In the genomic region with DNA sequence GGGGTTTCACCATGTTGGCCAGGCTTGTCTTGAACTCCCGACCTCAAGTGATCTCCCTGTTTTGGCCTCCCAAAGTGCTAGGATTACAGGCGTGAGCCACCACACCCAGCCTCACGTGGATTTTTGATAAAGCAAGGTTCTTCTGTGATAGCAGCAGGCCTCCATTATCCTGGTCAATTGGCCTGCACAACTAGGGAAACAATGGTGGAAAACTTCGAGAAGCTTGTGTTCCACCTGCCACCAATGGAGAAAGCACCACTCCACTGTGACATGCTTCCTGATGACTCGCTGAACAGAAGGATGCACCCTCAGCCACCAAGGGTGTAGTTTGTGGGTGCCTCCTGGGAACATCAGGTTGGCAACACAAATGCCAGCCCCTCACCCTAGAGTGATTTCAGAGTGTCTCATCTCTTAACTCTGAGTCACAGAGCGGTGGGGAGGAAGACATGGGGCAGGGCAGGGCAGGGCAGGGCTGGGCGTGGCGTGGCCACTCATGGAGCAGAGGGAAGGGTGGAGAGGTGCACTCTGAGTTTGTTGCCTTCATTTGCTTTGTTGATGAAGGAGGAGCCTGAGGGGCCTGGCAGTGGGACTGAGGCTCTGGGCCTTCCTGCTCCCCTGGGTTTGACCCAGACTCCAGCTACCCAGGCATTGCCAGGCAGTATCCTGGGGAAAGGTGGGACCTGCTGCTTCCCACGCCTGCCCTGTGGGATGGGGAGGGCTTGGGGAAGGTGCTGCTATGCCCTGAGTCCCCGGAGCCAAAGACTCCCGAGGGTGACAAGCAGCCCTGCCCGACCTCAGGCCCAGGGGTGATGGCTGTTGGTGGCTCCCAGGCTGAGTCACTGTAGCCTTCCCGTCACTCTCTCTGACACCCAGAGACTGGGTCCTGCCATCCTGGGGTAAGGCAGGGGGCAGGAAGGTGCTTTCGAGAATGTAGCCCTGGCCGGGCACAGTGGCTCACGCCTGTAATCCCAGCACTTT, we compare ENCODE assay signal across 14 cellular contexts. TPM values are rescaled to one million over a fixed set of nuclear protein-coding genes. Genes with fewer than 3 reads are reported as not detected.
A peak's percentile ranks its signal among the peaks of the same experiment; 100 is the strongest.
DNase-seq lines count a peak whose midpoint lies in the region; ATAC-seq and TF ChIP-seq lines count a peak whose summit lies in the region.
"Had no signal": no experiment of that assay in that cellular context is flagged by ENCODE, and none has a peak within 500 bp of the region (broad histone marks: within the 10 kb centered on the region; RNA-seq: fewer than 3 reads in every experiment).

No MANE protein-coding gene starts in this region.

- H3K4me3 ChIP-seq in PC-3 (ENCODE audit: low read length), result 0 out of 2 replicates have a peak overlapping the region, but pooled peaks have one; percentile 22
- H3K4me3 ChIP-seq in esophagus (ENCODE audit: low read depth in 1 of 2, low read length in 2 of 2), result no peak overlapping the region
- no peak overlapping the region for H3K4me3 ChIP-seq in stomach
- H3K4me3 ChIP-seq in spleen, result no peak overlapping the region
- H3K4me3 ChIP-seq: cardiac muscle cell had no signal

- TSS peak; percentile 38 for BruUV-seq in PC-3 (replicated peaks; lab: Mats Ljungman, UMichigan)

- peak overlapping the region; percentile 84 for H3K9ac ChIP-seq in PC-3 (ENCODE audit: low read length)

- H3K36me3 ChIP-seq in PC-3 (ENCODE audit: low read depth, low read length), result no peaks in the 10 kb centered on the region
- no peaks in the 10 kb centered on the region for H3K36me3 ChIP-seq in esophagus (ENCODE audit: control insufficient read depth in 2 of 2, insufficient read depth in 2 of 2, low read length in 1 of 2)
- no peaks in the 10 kb centered on the region for H3K36me3 ChIP-seq in stomach
- no peaks in the 10 kb centered on the region for H3K36me3 ChIP-seq in spleen
- H3K36me3 ChIP-seq: cardiac muscle cell, WERI-Rb-1 had no signal

- H3K4me3 Mint-ChIP-seq in activated naive CD4-positive, alpha-beta T cell treated with anti-CD3 and anti-CD28 coated beads for 36 hours, result no peak overlapping the region

- no peaks in the 10 kb centered on the region for H3K27me3 Mint-ChIP-seq in activated naive CD4-positive, alpha-beta T cell treated with anti-CD3 and anti-CD28 coated beads for 36 hours (ENCODE audit: low read depth)

- CTCF ChIA-PET in activated naive CD4-positive, alpha-beta T cell treated with anti-CD3 and anti-CD28 coated beads for 36 hours (lab: Charles Lee), result interaction anchor here (0.6 kb wide), 1 partner anchor 756 kb away, joined by 3 read pairs; no protein-coding TSS in a partner anchor
- CTCF ChIA-PET in PC-3 (lab: Charles Lee), result interaction anchor here (0.5 kb wide), 1 partner anchor 67 kb away, joined by 3 read pairs; no protein-coding TSS in a partner anchor

- H3K27me3 ChIP-seq in PC-3 (ENCODE audit: low read length), result no peaks in the 10 kb centered on the region
- H3K27me3 ChIP-seq in esophagus (ENCODE audit: control insufficient read depth in 1 of 2, insufficient read depth in 2 of 2, low read length in 2 of 2), result no peaks in the 10 kb centered on the region
- H3K27me3 ChIP-seq in stomach, result no peaks in the 10 kb centered on the region
- H3K27me3 ChIP-seq in spleen (replicated peaks in 1 of 7), result no peaks in the 10 kb centered on the region
- H3K27me3 ChIP-seq: cardiac muscle cell had no signal

- no peaks in the 10 kb centered on the region for H3K9me3 Mint-ChIP-seq in activated naive CD4-positive, alpha-beta T cell treated with anti-CD3 and anti-CD28 coated beads for 36 hours

- WGBS in esophagus, 2 donors, result 69 to 76% methylated on average over 16 of the region's 16 CpGs
- 75 to 87% (median 82%) methylated on average over 15 to 16 of the region's 16 CpGs for WGBS in stomach, 5 donors
- 88 to 92% (median 92%) methylated on average over 12 to 16 of the region's 16 CpGs for WGBS in spleen, 5 donors

- peaks cover 28% of the 10 kb centered on the region for H3K4me1 Mint-ChIP-seq in activated naive CD4-positive, alpha-beta T cell treated with anti-CD3 and anti-CD28 coated beads for 36 hours (ENCODE audit: low read depth)

- peak overlapping the region; percentile 71 for H3K4me2 ChIP-seq in PC-3 (ENCODE audit: low read length)

- H3K79me2 ChIP-seq in PC-3 (ENCODE audit: low read length), result no peaks in the 10 kb centered on the region

- H3K9me3 ChIP-seq in PC-3 (ENCODE audit: low read length) (no peaks in the 10 kb centered on the region), esophagus (ENCODE audit: control insufficient read depth in 2 of 2, insufficient read depth in 1 of 2, low read depth in 1 of 2, low read length in 1 of 2) (no peaks in the 10 kb centered on the region), stomach (no peaks in the 10 kb centered on the region), spleen (no peaks in the 10 kb centered on the region)

- no peaks in the 10 kb centered on the region for H3K9me2 ChIP-seq in PC-3 (replicated peaks; ENCODE audit: low read length)

- TF ChIP-seq EP300 in stomach (IDR thresholded peaks at IDR 0.05), result no peak

- peak overlapping the region; percentile 89 for H3K27ac ChIP-seq in PC-3 (ENCODE audit: low read length)
- peak overlapping the region; percentile 94 to 95 for H3K27ac ChIP-seq in esophagus (ENCODE audit: low read depth in 2 of 2, low read length in 1 of 2)
- peak overlapping the region in 4 of 5 donors; percentile 27 to 79 (median 47) for H3K27ac ChIP-seq in stomach
- H3K27ac ChIP-seq in spleen, result peak overlapping the region in 1 of 8 donors; percentile 21
- H3K27ac ChIP-seq: cardiac muscle cell, WERI-Rb-1 had no signal

- no peak overlapping the region for H3K27ac Mint-ChIP-seq in activated naive CD4-positive, alpha-beta T cell treated with anti-CD3 and anti-CD28 coated beads for 36 hours

- TF ChIP-seq CTCF in PC-3 (conservative IDR thresholded peaks at IDR 0.05; ENCODE audit: low read depth, low read length) (no peak), stomach (IDR thresholded peaks at IDR 0.05) (no peak), spleen (IDR thresholded peaks at IDR 0.05 in 8 of 11, conservative IDR thresholded peaks at IDR 0.05 in 3 of 11) (no peak)

- peak; percentile 14 for DNase-seq in activated naive CD4-positive, alpha-beta T cell treated with Interleukin-2 at 50 U/mL for 16 hours
- DNase-seq in activated naive CD4-positive, alpha-beta T cell treated with anti-CD3 and anti-CD28 coated beads for 36 hours, result no peak
- peak; percentile 94 for DNase-seq in PC-3
- peak; percentile 52 for DNase-seq in stomach
- DNase-seq in spleen, result no peak
- no peak for DNase-seq in activated naive CD4-positive, alpha-beta T cell (lab: John Stamatoyannopoulos, UW)
- DNase-seq: occipital lobe; RPMI8226; stimulated activated CD4-positive, alpha-beta T cell treated with anti-CD3 and anti-CD28 coated beads, Interleukin-4, amount 100 ng/mL, for 24 hours; substantia nigra; WERI-Rb-1 had no signal

- H2AFZ ChIP-seq in PC-3 (ENCODE audit: low read length), result peak overlapping the region; percentile 68

- peak; percentile 60 for ATAC-seq in PC-3
- ATAC-seq in HG02763 (IDR thresholded peaks at IDR 0.05; ENCODE audit: unreplicated experiment), result no peak

- no peaks in the 10 kb centered on the region for H4K20me1 ChIP-seq in PC-3 (ENCODE audit: low read length)

- POLR2A ChIA-PET in PC-3 (lab: Charles Lee; ENCODE audit: unreplicated experiment), result interaction anchor here (0.6 kb wide), 2 partner anchors 73 to 718 kb away, joined by 4 to 10 read pairs; no protein-coding TSS in a partner anchor

- H3K36me3 Mint-ChIP-seq in activated naive CD4-positive, alpha-beta T cell treated with anti-CD3 and anti-CD28 coated beads for 36 hours (ENCODE audit: low read depth), result no peaks in the 10 kb centered on the region

- intact Hi-C loops in activated naive CD4-positive, alpha-beta T cell treated with anti-CD3 and anti-CD28 coated beads for 36 hours (cut with micrococcal nuclease), result loop anchor here (10.0 kb wide), 1 partner anchor 567 kb away; a partner anchor contains a TSS
- intact Hi-C loops in PC-3 (cut with micrococcal nuclease), result no loop called here
- intact Hi-C loops in stomach (cut with DNase I; ENCODE audit: low total_unique reads), result no loop called here
- intact Hi-C loops in spleen (cut with DNase I; ENCODE audit: low total_unique reads), result no loop called here

- TF ChIP-seq POLR2A in stomach (IDR thresholded peaks at IDR 0.05) (no peak), spleen (IDR thresholded peaks at IDR 0.05) (no peak)

- H3F3A ChIP-seq in PC-3 (ENCODE audit: low read length, unreplicated experiment), result no peaks in the 10 kb centered on the region

- peaks cover 43% of the 10 kb centered on the region for H3K4me1 ChIP-seq in PC-3 (ENCODE audit: insufficient read depth, low read length)
- H3K4me1 ChIP-seq in esophagus (ENCODE audit: control insufficient read depth in 2 of 2, insufficient read depth in 2 of 2, low read length in 1 of 2), result peaks cover 0 to 9% of the 10 kb centered on the region in 2 donors
- H3K4me1 ChIP-seq in stomach, result peaks cover 10 to 50% (median 20%) of the 10 kb centered on the region in 4 donors
- peaks cover 11 to 58% (median 45%) of the 10 kb centered on the region in 6 donors for H3K4me1 ChIP-seq in spleen

RNA-seq across cellular contexts. Expression of a gene that starts 18.0 kb away (rescaled TPM):
- 10 to 100 TPM; 11.5 to 13.3 TPM for total RNA-seq in activated naive CD4-positive, alpha-beta T cell treated with anti-CD3 and anti-CD28 coated beads for 36 hours
- 52.6 and 87.6 TPM in 2 replicates for total RNA-seq in PC-3 (2014; rRNA removed)
- 10 to 100 TPM; 12.5 to 12.9 TPM for polyA plus RNA-seq in esophagus
- total RNA-seq in stomach, result 100 to 1,000 TPM in 2 of 5 donors, 10 to 100 TPM in 3; 11.2 to 357 (median 72.4) TPM
- 10 to 100 TPM in 2 of 3 donors, 1 to 10 TPM in 1; 5.3 to 23.3 (median 13.3) TPM for polyA plus RNA-seq in stomach
- total RNA-seq in spleen, result 10 to 100 TPM in 6 of 7 donors, 1 to 10 TPM in 1; 8.6 to 24.0 (median 15.7) TPM
- 1 to 10 TPM; 2.2 to 4.9 (median 2.3) TPM for polyA plus RNA-seq in spleen

Comparison
In these comparisons a context has a peak if more than half of its experiments do, and no peak if none do; other contexts are left out.
1. DNase-seq: peak in activated naive CD4-positive, alpha-beta T cell treated with Interleukin-2 at 50 U/mL for 16 hours (single experiment), PC-3 (single experiment) and stomach (single experiment); none in activated naive CD4-positive, alpha-beta T cell treated with anti-CD3 and anti-CD28 coated beads for 36 hours (single experiment), spleen (single experiment) and activated naive CD4-positive, alpha-beta T cell (0 of 4).